13 cellular contexts compared by ENCODE assay signal in genomic region chr16:30474062-30474452, GRCh38. TPM values are rescaled to one million over a fixed set of nuclear protein-coding genes. Genes with fewer than 3 reads are reported as not detected.
A peak's percentile ranks its signal among the peaks of the same experiment; 100 is the strongest.
DNase-seq lines count a peak whose midpoint lies in the region; ATAC-seq and TF ChIP-seq lines count a peak whose summit lies in the region.
"Had no signal": no experiment of that assay in that cellular context is flagged by ENCODE, and none has a peak within 500 bp of the region (broad histone marks: within the 10 kb centered on the region; RNA-seq: fewer than 3 reads in every experiment).

No MANE protein-coding gene starts in this region.

- no peaks in the 10 kb centered on the region for H3K27me3 Mint-ChIP-seq in CD14-positive monocyte (ENCODE audit: low read depth in 3 of 3)
- H3K27me3 Mint-ChIP-seq in GM23338 (ENCODE audit: insufficient read depth, low read depth, poor library complexity) = peaks cover 3% of the 10 kb centered on the region
- H3K27me3 Mint-ChIP-seq in activated naive CD4-positive, alpha-beta T cell treated with anti-CD3 and anti-CD28 coated beads, Interleukin-2, amount 10 ng/mL, durations not matched to agents 7 days and 5 days = no peaks in the 10 kb centered on the region
- no peaks in the 10 kb centered on the region for H3K27me3 Mint-ChIP-seq in naive thymus-derived CD4-positive, alpha-beta T cell
- H3K27me3 Mint-ChIP-seq: progenitor cell of endocrine pancreas had no signal

- in situ Hi-C loops in ACHN (cut with HindIII; ENCODE audit: low pct_ligation_motif_present, low pct_unique_long_range_greater_than_20kb, low sequenced_read_pairs) = no loop called here

- H3K4me2 ChIP-seq in GM23338 = no peak overlapping the region

- H3K27ac Mint-ChIP-seq in CD14-positive monocyte (peak overlapping the region; percentile 93 to 99 (median 98)), GM23338 (no peak overlapping the region)
- H3K27ac Mint-ChIP-seq in activated naive CD4-positive, alpha-beta T cell treated with anti-CD3 and anti-CD28 coated beads, Interleukin-2, amount 10 ng/mL, durations not matched to agents 7 days and 5 days = peak overlapping the region; percentile 97
- peak overlapping the region in 8 of 9 donors; percentile 88 to 98 (median 92) for H3K27ac Mint-ChIP-seq in naive thymus-derived CD4-positive, alpha-beta T cell
- H3K27ac Mint-ChIP-seq: progenitor cell of endocrine pancreas had no signal

- peak overlapping the region; percentile 72 for H2AFZ ChIP-seq in GM23338

- H3K4me1 ChIP-seq in GM23338 (ENCODE audit: insufficient read depth) = no peaks in the 10 kb centered on the region; the same call in 1 of the 2 replicates
- peaks cover 69 to 70% of the 10 kb centered on the region in 2 donors for H3K4me1 ChIP-seq in naive thymus-derived CD4-positive, alpha-beta T cell (ENCODE audit: control insufficient read depth in 2 of 2, insufficient read depth in 2 of 2, low read length in 2 of 2)
- H3K4me1 ChIP-seq in left ventricle myocardium inferior = no peaks in the 10 kb centered on the region

- H3K4me3 ChIP-seq in GM23338 = no peak overlapping the region
- peak overlapping the region; percentile 74 for H3K4me3 ChIP-seq in naive thymus-derived CD4-positive, alpha-beta T cell (ENCODE audit: low read length)
- H3K4me3 ChIP-seq in left ventricle myocardium inferior = no peak overlapping the region
- H3K4me3 ChIP-seq: MG63 had no signal

- no peak overlapping the region for H3K27ac ChIP-seq in GM23338 (ENCODE audit: low read depth)
- peak overlapping the region; percentile 84 for H3K27ac ChIP-seq in naive thymus-derived CD4-positive, alpha-beta T cell (ENCODE audit: low read depth, low read length)
- H3K27ac ChIP-seq in left ventricle myocardium inferior (replicated peaks) = no peak overlapping the region
- H3K27ac ChIP-seq: esophagus muscularis mucosa had no signal

- H3K27me3 ChIP-seq in GM23338 (ENCODE audit: insufficient read depth) (peaks cover 13% of the 10 kb centered on the region; the same call in 1 of the 2 replicates), left ventricle myocardium inferior (ENCODE audit: low read depth) (peaks cover 72% of the 10 kb centered on the region)
- no peaks in the 10 kb centered on the region for H3K27me3 ChIP-seq in naive thymus-derived CD4-positive, alpha-beta T cell (ENCODE audit: control insufficient read depth in 2 of 2, insufficient read depth in 2 of 2, low read length in 2 of 2)
- H3K27me3 ChIP-seq: MG63 had no signal

- H3K4me3 Mint-ChIP-seq in CD14-positive monocyte (peak overlapping the region; percentile 95 to 96), GM23338 (no peak overlapping the region)
- peak overlapping the region; percentile 99 for H3K4me3 Mint-ChIP-seq in activated naive CD4-positive, alpha-beta T cell treated with anti-CD3 and anti-CD28 coated beads, Interleukin-2, amount 10 ng/mL, durations not matched to agents 7 days and 5 days
- peak overlapping the region; percentile 83 to 100 (median 98) for H3K4me3 Mint-ChIP-seq in naive thymus-derived CD4-positive, alpha-beta T cell

- peaks cover 0 to 3% (median 0%) of the 10 kb centered on the region in 7 donors for H3K9me3 Mint-ChIP-seq in CD14-positive monocyte
- no peaks in the 10 kb centered on the region for H3K9me3 Mint-ChIP-seq in GM23338
- no peaks in the 10 kb centered on the region for H3K9me3 Mint-ChIP-seq in activated naive CD4-positive, alpha-beta T cell treated with anti-CD3 and anti-CD28 coated beads, Interleukin-2, amount 10 ng/mL, durations not matched to agents 7 days and 5 days
- no peaks in the 10 kb centered on the region for H3K9me3 Mint-ChIP-seq in naive thymus-derived CD4-positive, alpha-beta T cell

- CTCF ChIA-PET in activated naive CD4-positive, alpha-beta T cell treated with anti-CD3 and anti-CD28 coated beads, Interleukin-2, amount 10 ng/mL, durations not matched to agents 7 days and 5 days (lab: Charles Lee) = interaction anchor here (1.0 to 7.1 kb wide), 9 partner anchors 9 to 140 kb away, joined by 3 to 57 read pairs (median 3); partner anchors contain the start of genes DCTPP1 and ZNF688
- CTCF ChIA-PET in naive thymus-derived CD4-positive, alpha-beta T cell (lab: Charles Lee) = interaction anchor here (0.6 to 2.7 kb wide), 9 partner anchors 13 to 62 kb away, joined by 3 to 13 read pairs (median 4); partner anchors contain the start of gene DCTPP1

- H3K4me1 Mint-ChIP-seq in CD14-positive monocyte (peaks cover 82% of the 10 kb centered on the region), GM23338 (no peaks in the 10 kb centered on the region)
- H3K4me1 Mint-ChIP-seq in activated naive CD4-positive, alpha-beta T cell treated with anti-CD3 and anti-CD28 coated beads, Interleukin-2, amount 10 ng/mL, durations not matched to agents 7 days and 5 days = peaks cover 78% of the 10 kb centered on the region
- H3K4me1 Mint-ChIP-seq in naive thymus-derived CD4-positive, alpha-beta T cell = peaks cover 57 to 87% (median 61%) of the 10 kb centered on the region in 7 donors

- no peak for TF ChIP-seq CTCF in CD14-positive monocyte (IDR thresholded peaks at IDR 0.05)
- TF ChIP-seq CTCF in GM23338 (conservative IDR thresholded peaks at IDR 0.05; ENCODE audit: low read depth in 2 of 2) = no peak
- no peak for TF ChIP-seq CTCF in left ventricle myocardium inferior (IDR thresholded peaks at IDR 0.05; ENCODE audit: borderline replicate concordance)

- intact Hi-C loops in CD14-positive monocyte (cut with micrococcal nuclease) = no loop called here
- intact Hi-C loops in naive thymus-derived CD4-positive, alpha-beta T cell (cut with micrococcal nuclease) = no loop called here
- intact Hi-C loops in left ventricle myocardium inferior (cut with micrococcal nuclease) = no loop called here

- H3K36me3 ChIP-seq in GM23338 (ENCODE audit: insufficient read depth) (no peaks in the 10 kb centered on the region), left ventricle myocardium inferior (no peaks in the 10 kb centered on the region)
- H3K36me3 ChIP-seq in naive thymus-derived CD4-positive, alpha-beta T cell (ENCODE audit: control insufficient read depth in 2 of 3, insufficient read depth in 3 of 3, low read length in 3 of 3) = peaks cover 8 to 32% (median 12%) of the 10 kb centered on the region in 3 experiments
- H3K36me3 ChIP-seq: esophagus muscularis mucosa, MG63 had no signal

- H3K9me3 ChIP-seq in naive thymus-derived CD4-positive, alpha-beta T cell (ENCODE audit: control insufficient read depth in 2 of 3, low read length in 3 of 3) = no peaks in the 10 kb centered on the region
- H3K9me3 ChIP-seq in left ventricle myocardium inferior (replicated peaks) = no peaks in the 10 kb centered on the region
- H3K9me3 ChIP-seq: esophagus muscularis mucosa, MG63 had no signal

- H3K36me3 Mint-ChIP-seq in CD14-positive monocyte (peaks cover 32 to 42% of the 10 kb centered on the region in 2 donors), GM23338 (ENCODE audit: low read depth) (no peaks in the 10 kb centered on the region)
- peaks cover 61% of the 10 kb centered on the region for H3K36me3 Mint-ChIP-seq in activated naive CD4-positive, alpha-beta T cell treated with anti-CD3 and anti-CD28 coated beads, Interleukin-2, amount 10 ng/mL, durations not matched to agents 7 days and 5 days
- H3K36me3 Mint-ChIP-seq in naive thymus-derived CD4-positive, alpha-beta T cell = peaks cover 0 to 51% (median 28%) of the 10 kb centered on the region in 5 donors

- POLR2A ChIA-PET in naive thymus-derived CD4-positive, alpha-beta T cell (lab: Charles Lee) = interaction anchor here (0.7 to 12.3 kb wide), 15 partner anchors 10 to 409 kb away, joined by 3 to 374 read pairs (median 7); partner anchors contain the start of genes ALDOA, DCTPP1, SEPHS2 and SEPTIN1

- H4K20me1 ChIP-seq in GM23338 (replicated peaks; ENCODE audit: insufficient read depth) = no peaks in the 10 kb centered on the region

- no peaks in the 10 kb centered on the region for H3K79me2 ChIP-seq in GM23338 (replicated peaks; ENCODE audit: insufficient read depth)

- ATAC-seq in GM23338 (peak; percentile 65), GM21390 (IDR thresholded peaks at IDR 0.05; ENCODE audit: unreplicated experiment) (no peak), GM18867 (IDR thresholded peaks at IDR 0.05; ENCODE audit: unreplicated experiment) (no peak)
- no peak for ATAC-seq in naive thymus-derived CD4-positive, alpha-beta T cell

- DNase-seq in CD14-positive monocyte (ENCODE audit: low spot score) = no peak
- DNase-seq in GM23338 (ENCODE audit: low spot score) = no peak
- no peak for DNase-seq in activated naive CD4-positive, alpha-beta T cell treated with anti-CD3 and anti-CD28 coated beads, Interleukin-2, amount 10 ng/mL, durations not matched to agents 7 days and 5 days
- DNase-seq in naive thymus-derived CD4-positive, alpha-beta T cell = no peak
- DNase-seq in left ventricle myocardium inferior = no peak
- DNase-seq in ACHN = no peak
- DNase-seq: mesenchymal stem cell, MG63, NCI-H345 had no signal

- H3K9me2 ChIP-seq in GM23338 (ENCODE audit: insufficient read depth) = no peaks in the 10 kb centered on the region

- 0 out of 2 replicates have a peak, but pooled peaks cover 3% of the 10 kb centered on the region for H3F3A ChIP-seq in GM23338 (replicated peaks; ENCODE audit: low read depth)

RNA-seq across cellular contexts. Expression of gene ITGAL, which starts 1.5 kb away (rescaled TPM):
- polyA plus RNA-seq in CD14-positive monocyte (100 to 1,000 TPM in 1 of 2 donors, 10 to 100 TPM in 1; 56.8 to 109 TPM), GM23338 (2016; fragmentation: Nextera tagmentation; extraction: Ambion mirVana) (0.05 and 0.43 TPM in 2 replicates)
- 0.07 TPM in 1 of 2 replicates, not detected in the other for total RNA-seq in GM23338 (2014; rRNA removed; shearing (Covaris generic))
- 100 to 1,000 TPM; 258 to 629 (median 436) TPM for total RNA-seq in naive thymus-derived CD4-positive, alpha-beta T cell
- polyA plus RNA-seq in naive thymus-derived CD4-positive, alpha-beta T cell = 100 to 1,000 TPM; 110 to 135 TPM
- total RNA-seq in left ventricle myocardium inferior = 2.4 TPM

RNA-seq across cellular contexts. Expression of gene SEPHS2, which starts 28.4 kb away (rescaled TPM):
- polyA plus RNA-seq in CD14-positive monocyte = 10 to 100 TPM; 54.2 to 56.4 TPM
- total RNA-seq in GM23338 (2014; rRNA removed; shearing (Covaris generic)) = 35.2 and 43.0 TPM in 2 replicates
- 27.3 and 29.7 TPM in 2 replicates for polyA plus RNA-seq in GM23338 (2016; fragmentation: Nextera tagmentation; extraction: Ambion mirVana)
- total RNA-seq in naive thymus-derived CD4-positive, alpha-beta T cell = 10 to 100 TPM; 20.9 to 69.6 (median 47.1) TPM
- 10 to 100 TPM; 61.2 to 83.9 TPM for polyA plus RNA-seq in naive thymus-derived CD4-positive, alpha-beta T cell
- 29.8 TPM for total RNA-seq in left ventricle myocardium inferior

RNA-seq across cellular contexts. Expression of gene DCTPP1, which starts 44.2 kb away (rescaled TPM):
- polyA plus RNA-seq in CD14-positive monocyte (10 to 100 TPM; 32.2 to 45.5 TPM), GM23338 (2016; fragmentation: Nextera tagmentation; extraction: Ambion mirVana) (51.7 and 58.3 TPM in 2 replicates)
- 46.1 and 54.1 TPM in 2 replicates for total RNA-seq in GM23338 (2014; rRNA removed; shearing (Covaris generic))
- 10 to 100 TPM; 11.6 to 74.1 (median 13.8) TPM for total RNA-seq in naive thymus-derived CD4-positive, alpha-beta T cell
- 10 to 100 TPM; 75.0 to 81.1 TPM for polyA plus RNA-seq in naive thymus-derived CD4-positive, alpha-beta T cell
- total RNA-seq in left ventricle myocardium inferior = 31.9 TPM

RNA-seq across cellular contexts. Expression of gene ZNF768, which starts 52.3 kb away (rescaled TPM):
- polyA plus RNA-seq in CD14-positive monocyte (1 to 10 TPM; 2.8 to 3.0 TPM), GM23338 (2016; fragmentation: Nextera tagmentation; extraction: Ambion mirVana) (8.3 and 8.5 TPM in 2 replicates)
- 34.6 and 43.0 TPM in 2 replicates for total RNA-seq in GM23338 (2014; rRNA removed; shearing (Covaris generic))
- 1 to 10 TPM; 6.0 to 8.5 (median 7.3) TPM for total RNA-seq in naive thymus-derived CD4-positive, alpha-beta T cell
- 1 to 10 TPM; 1.6 to 2.4 TPM for polyA plus RNA-seq in naive thymus-derived CD4-positive, alpha-beta T cell
- total RNA-seq in left ventricle myocardium inferior = 61.1 TPM

Comparison
In these comparisons a context has a peak if more than half of its experiments do, and no peak if none do; other contexts are left out.
1. RNA of gene ITGAL, which starts 1.5 kb away (total RNA-seq): 258 to 629 TPM in naive thymus-derived CD4-positive, alpha-beta T cell; 2.4 TPM in left ventricle myocardium inferior (single experiment) and 0.07 TPM in GM23338; every median in the first group is over 10 times any median in the second.